5 cellular contexts compared by ENCODE assay signal in genomic region chr10:68464729-68465128, GRCh38.
TF ChIP-seq lines count a peak whose summit lies in the region.

No MANE protein-coding gene starts in this region.

TF ChIP-seq in HEK293, 187 proteins besides CTCF, POLR2A, EP300 and RAD21:
- 0 out of 2 replicates have a peak, but pooled peaks have one; percentile 40 for TF ChIP-seq ZNF121 (tag by site-specific recombination; IDR thresholded peaks at IDR 0.05)
- peak; percentile 88 for TF ChIP-seq ZNF362 (tag by site-specific recombination; IDR thresholded peaks at IDR 0.05)

TF ChIP-seq in HEK293T, 16 proteins besides CTCF, POLR2A, EP300 and RAD21:
- TF ChIP-seq ZNF384 (IDR thresholded peaks at IDR 0.05) = 0 out of 2 replicates have a peak, but pooled peaks have one; percentile 35

TF ChIP-seq in WTC11, 78 proteins besides CTCF, POLR2A, EP300 and RAD21:
- TF ChIP-seq ZNF121 (CRISPR knock-in tag; IDR thresholded peaks at IDR 0.05) = 0 out of 2 replicates have a peak, but pooled peaks have one; percentile 9

TF ChIP-seq in K562, 482 proteins besides CTCF, POLR2A, EP300 and RAD21:
- TF ChIP-seq RBM25 (IDR thresholded peaks at IDR 0.05; ENCODE audit: low read depth, low read length, severe bottlenecking) = peak; percentile 19
- peak; percentile 62; the same call in 1 of the 2 replicates for TF ChIP-seq ZNF121 (CRISPR knock-in tag; conservative IDR thresholded peaks at IDR 0.05)

TF ChIP-seq in HepG2, 621 proteins besides CTCF, POLR2A, EP300 and RAD21:
- peak; percentile 33; the same call in 1 of the 2 replicates for TF ChIP-seq ZNF121 (CRISPR knock-in tag; IDR thresholded peaks at IDR 0.05)
